In the genomic region with DNA sequence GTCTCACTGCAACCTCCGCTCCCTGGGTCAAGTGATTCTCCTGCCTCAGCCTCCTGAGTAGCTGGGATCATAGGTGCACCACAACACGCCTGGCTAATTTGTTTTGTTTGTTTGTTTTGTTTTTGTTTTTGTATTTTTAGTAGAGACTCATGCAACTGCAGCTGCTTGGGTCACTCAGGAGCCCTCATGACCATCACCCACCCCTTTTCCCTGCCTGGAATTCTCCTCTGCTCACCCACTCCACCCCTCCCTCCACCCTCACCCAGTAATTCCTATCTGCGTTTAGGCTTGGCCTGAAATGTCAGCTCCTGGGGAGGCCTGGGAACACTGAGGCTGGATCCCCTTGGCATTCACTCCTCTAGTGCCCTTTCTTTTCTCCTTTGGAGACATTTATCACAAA, we compare ENCODE assay signal across 1 cellular context.
TF ChIP-seq lines count a peak whose summit lies in the region.

No MANE protein-coding gene starts in this region.

TF ChIP-seq in IMR-90, 13 proteins besides CTCF, POLR2A, EP300 and RAD21:
- no peak for TF ChIP-seq RCOR1 (IDR thresholded peaks at IDR 0.05; ENCODE audit: insufficient replicate concordance, low read length)
- TF ChIP-seq MAFK (IDR thresholded peaks at IDR 0.05; ENCODE audit: low read depth, low read length): no peak
- TF ChIP-seq, protein P1, sequence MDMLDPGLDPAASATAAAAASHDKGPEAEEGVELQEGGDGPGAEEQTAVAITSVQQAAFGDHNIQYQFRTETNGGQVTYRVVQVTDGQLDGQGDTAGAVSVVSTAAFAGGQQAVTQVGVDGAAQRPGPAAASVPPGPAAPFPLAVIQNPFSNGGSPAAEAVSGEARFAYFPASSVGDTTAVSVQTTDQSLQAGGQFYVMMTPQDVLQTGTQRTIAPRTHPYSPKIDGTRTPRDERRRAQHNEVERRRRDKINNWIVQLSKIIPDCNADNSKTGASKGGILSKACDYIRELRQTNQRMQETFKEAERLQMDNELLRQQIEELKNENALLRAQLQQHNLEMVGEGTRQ (IDR thresholded peaks at IDR 0.05; ENCODE audit: low read depth, low read length): no peak
- no peak for TF ChIP-seq RFX5 (IDR thresholded peaks at IDR 0.05; ENCODE audit: low read depth, low read length)
- TF ChIP-seq MAZ (IDR thresholded peaks at IDR 0.05; ENCODE audit: borderline replicate concordance, low read depth, low read length): no peak
